18 cellular contexts compared by ENCODE assay signal in the genomic region with DNA sequence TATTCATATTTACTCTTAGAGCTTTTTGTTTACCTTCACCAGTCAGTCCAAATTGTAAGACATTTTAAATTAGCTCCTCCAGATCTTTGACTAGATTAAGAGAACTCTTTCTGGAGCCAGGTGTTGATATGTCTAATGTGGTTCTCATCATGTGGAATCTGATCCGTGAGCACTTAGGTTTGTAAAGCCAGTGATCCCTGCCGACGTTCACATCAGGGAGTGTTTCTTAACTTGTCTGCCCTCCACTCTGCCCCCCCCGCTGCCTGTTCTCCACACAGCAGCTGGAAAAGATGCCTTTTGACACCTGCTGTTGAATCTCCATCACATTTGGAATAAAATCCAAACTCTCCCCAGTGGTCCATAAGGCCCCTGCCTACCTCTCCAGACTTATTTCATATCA. TPM values are rescaled to one million over a fixed set of nuclear protein-coding genes. Genes with fewer than 3 reads are reported as not detected.
DNase-seq lines count a peak whose midpoint lies in the region; ATAC-seq and TF ChIP-seq lines count a peak whose summit lies in the region.
"Had no signal": no experiment of that assay in that cellular context is flagged by ENCODE, and none has a peak within 500 bp of the region (broad histone marks: within the 10 kb centered on the region; RNA-seq: fewer than 3 reads in every experiment).

No MANE protein-coding gene starts in this region.

- peaks cover 8 to 11% of the 10 kb centered on the region in 2 donors for H3K36me3 ChIP-seq in thyroid gland
- H3K36me3 ChIP-seq in GM23338 (ENCODE audit: insufficient read depth), result peaks cover 31% of the 10 kb centered on the region

- peaks cover 27 to 30% of the 10 kb centered on the region in 2 donors for H3K4me1 ChIP-seq in thyroid gland
- H3K4me1 ChIP-seq in GM23338 (ENCODE audit: insufficient read depth), result 0 out of 2 replicates have a peak, but pooled peaks cover 6% of the 10 kb centered on the region

- H3K27me3 ChIP-seq in thyroid gland, result no peaks in the 10 kb centered on the region
- H3K27me3 ChIP-seq in GM23338 (ENCODE audit: insufficient read depth), result no peaks in the 10 kb centered on the region

- 62 to 70% methylated on average over 4 of the region's 4 CpGs for WGBS in thyroid gland, 2 donors

- H3K27ac ChIP-seq in thyroid gland (peak overlapping the region in 1 of 3 donors; percentile 72), GM23338 (ENCODE audit: low read depth) (no peak overlapping the region)
- H3K27ac ChIP-seq: KMS-11 had no signal

- intact Hi-C loops in thyroid gland (cut with DNase I), result loop anchor here (10.0 kb wide), 1 partner anchor 72 kb away; no protein-coding TSS in a partner anchor

- H3K79me2 ChIP-seq in GM23338 (replicated peaks; ENCODE audit: insufficient read depth), result no peaks in the 10 kb centered on the region

- no peak overlapping the region for H2AFZ ChIP-seq in GM23338

- H3K4me3 ChIP-seq in thyroid gland (replicated peaks in 1 of 3) (no peak overlapping the region), GM23338 (no peak overlapping the region)

- 0 out of 2 replicates have a peak, but pooled peaks cover 3% of the 10 kb centered on the region for H3F3A ChIP-seq in GM23338 (replicated peaks; ENCODE audit: low read depth)

- no peak for TF ChIP-seq POLR2A in thyroid gland (IDR thresholded peaks at IDR 0.05)

- ATAC-seq in activated T-cell treated with anti-CD3 and anti-CD28 coated beads, Interleukin-2, amount 50 U/mL, for 72 hours (replicated peaks in 1 of 2), result no peak
- ATAC-seq in GM23338, result no peak

- no peaks in the 10 kb centered on the region for H3K9me3 Mint-ChIP-seq in activated T-cell treated with anti-CD3 and anti-CD28 coated beads, Interleukin-2, amount 50 U/mL, for 72 hours
- H3K9me3 Mint-ChIP-seq in GM23338, result no peaks in the 10 kb centered on the region; the same call in 2 of the 3 replicates
- H3K9me3 Mint-ChIP-seq: CD4-positive, alpha-beta memory T cell had no signal

- no peaks in the 10 kb centered on the region for H3K27me3 Mint-ChIP-seq in activated T-cell treated with anti-CD3 and anti-CD28 coated beads, Interleukin-2, amount 50 U/mL, for 72 hours (ENCODE audit: low read depth)
- H3K27me3 Mint-ChIP-seq in GM23338 (ENCODE audit: insufficient read depth, low read depth, poor library complexity), result no peaks in the 10 kb centered on the region
- H3K27me3 Mint-ChIP-seq: CD4-positive, alpha-beta memory T cell had no signal

- H3K36me3 Mint-ChIP-seq in activated T-cell treated with anti-CD3 and anti-CD28 coated beads, Interleukin-2, amount 50 U/mL, for 72 hours (ENCODE audit: insufficient read depth in 2 of 2), result peaks cover 12 to 21% of the 10 kb centered on the region in 2 donors
- H3K36me3 Mint-ChIP-seq in GM23338 (ENCODE audit: low read depth), result peaks cover 48% of the 10 kb centered on the region

- no peak overlapping the region for H3K4me2 ChIP-seq in GM23338
- H3K4me2 ChIP-seq: KMS-11 had no signal

- DNase-seq in activated T-cell treated with anti-CD3 and anti-CD28 coated beads, Interleukin-2, amount 50 U/mL, for 72 hours, result no peak
- DNase-seq in activated T-cell treated with anti-CD3 and anti-CD28 coated beads, Interleukin-2, amount 50 U/mL, for 1 hour, result no peak
- DNase-seq in NCI-H128 (lab: John Stamatoyannopoulos, UW; ENCODE audit: unreplicated experiment) (peak; percentile 24), NCI-H2171 treated with DMSO at 0.1 percent for 48 hours (lab: John Stamatoyannopoulos, UW) (peak; percentile 86), thyroid gland (peak; percentile 34 to 40), germinal center (ENCODE audit: low spot score) (no peak), GM23338 (ENCODE audit: low spot score) (no peak)
- DNase-seq: AML-193; CD4-positive, alpha-beta memory T cell; EL; NCI-H146; NCI-H524; NK-92 treated with Interleukin-12 subunit alpha and Interleukin-12 subunit beta, amount 100 ng/mL, for 24 hours; OCI-M1; RPMI8226 had no signal

- no peaks in the 10 kb centered on the region for H4K20me1 ChIP-seq in GM23338 (replicated peaks; ENCODE audit: insufficient read depth)

- H3K4me1 Mint-ChIP-seq in activated T-cell treated with anti-CD3 and anti-CD28 coated beads, Interleukin-2, amount 50 U/mL, for 72 hours (ENCODE audit: low read depth), result peaks cover 21% of the 10 kb centered on the region
- H3K4me1 Mint-ChIP-seq in GM23338, result peaks cover 5% of the 10 kb centered on the region; the same call in 2 of the 3 replicates

- no peaks in the 10 kb centered on the region for H3K9me3 ChIP-seq in thyroid gland

- no peaks in the 10 kb centered on the region for H3K9me2 ChIP-seq in GM23338 (ENCODE audit: insufficient read depth)

- H3K4me3 Mint-ChIP-seq in activated T-cell treated with anti-CD3 and anti-CD28 coated beads, Interleukin-2, amount 50 U/mL, for 72 hours, result no peak overlapping the region
- H3K4me3 Mint-ChIP-seq in GM23338, result no peak overlapping the region

- peak overlapping the region; percentile 15 for H3K27ac Mint-ChIP-seq in activated T-cell treated with anti-CD3 and anti-CD28 coated beads, Interleukin-2, amount 50 U/mL, for 72 hours
- H3K27ac Mint-ChIP-seq in GM23338, result no peak overlapping the region

- TF ChIP-seq CTCF in thyroid gland (IDR thresholded peaks at IDR 0.05) (no peak), GM23338 (conservative IDR thresholded peaks at IDR 0.05; ENCODE audit: low read depth in 2 of 2) (no peak)

TF ChIP-seq in GM23338, 12 proteins besides CTCF, POLR2A, EP300 and RAD21:
- TF ChIP-seq STAT1 (IDR thresholded peaks at IDR 0.05; ENCODE audit: unreplicated experiment), result no peak
- TF ChIP-seq EZH2phosphoT487 (IDR thresholded peaks at IDR 0.05; ENCODE audit: unreplicated experiment), result no peak
- no peak for TF ChIP-seq CREB1 (CRISPR knock-in tag; IDR thresholded peaks at IDR 0.05; ENCODE audit: low read depth)
- no peak for TF ChIP-seq EZH2 (IDR thresholded peaks at IDR 0.05; ENCODE audit: low read depth, unreplicated experiment)
- TF ChIP-seq, protein P1, sequence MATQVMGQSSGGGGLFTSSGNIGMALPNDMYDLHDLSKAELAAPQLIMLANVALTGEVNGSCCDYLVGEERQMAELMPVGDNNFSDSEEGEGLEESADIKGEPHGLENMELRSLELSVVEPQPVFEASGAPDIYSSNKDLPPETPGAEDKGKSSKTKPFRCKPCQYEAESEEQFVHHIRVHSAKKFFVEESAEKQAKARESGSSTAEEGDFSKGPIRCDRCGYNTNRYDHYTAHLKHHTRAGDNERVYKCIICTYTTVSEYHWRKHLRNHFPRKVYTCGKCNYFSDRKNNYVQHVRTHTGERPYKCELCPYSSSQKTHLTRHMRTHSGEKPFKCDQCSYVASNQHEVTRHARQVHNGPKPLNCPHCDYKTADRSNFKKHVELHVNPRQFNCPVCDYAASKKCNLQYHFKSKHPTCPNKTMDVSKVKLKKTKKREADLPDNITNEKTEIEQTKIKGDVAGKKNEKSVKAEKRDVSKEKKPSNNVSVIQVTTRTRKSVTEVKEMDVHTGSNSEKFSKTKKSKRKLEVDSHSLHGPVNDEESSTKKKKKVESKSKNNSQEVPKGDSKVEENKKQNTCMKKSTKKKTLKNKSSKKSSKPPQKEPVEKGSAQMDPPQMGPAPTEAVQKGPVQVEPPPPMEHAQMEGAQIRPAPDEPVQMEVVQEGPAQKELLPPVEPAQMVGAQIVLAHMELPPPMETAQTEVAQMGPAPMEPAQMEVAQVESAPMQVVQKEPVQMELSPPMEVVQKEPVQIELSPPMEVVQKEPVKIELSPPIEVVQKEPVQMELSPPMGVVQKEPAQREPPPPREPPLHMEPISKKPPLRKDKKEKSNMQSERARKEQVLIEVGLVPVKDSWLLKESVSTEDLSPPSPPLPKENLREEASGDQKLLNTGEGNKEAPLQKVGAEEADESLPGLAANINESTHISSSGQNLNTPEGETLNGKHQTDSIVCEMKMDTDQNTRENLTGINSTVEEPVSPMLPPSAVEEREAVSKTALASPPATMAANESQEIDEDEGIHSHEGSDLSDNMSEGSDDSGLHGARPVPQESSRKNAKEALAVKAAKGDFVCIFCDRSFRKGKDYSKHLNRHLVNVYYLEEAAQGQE (IDR thresholded peaks at IDR 0.05; ENCODE audit: unreplicated experiment), result no peak
- no peak for TF ChIP-seq ZNF331 (CRISPR knock-in tag; IDR thresholded peaks at IDR 0.05; ENCODE audit: low read depth)
- TF ChIP-seq, protein P2, sequence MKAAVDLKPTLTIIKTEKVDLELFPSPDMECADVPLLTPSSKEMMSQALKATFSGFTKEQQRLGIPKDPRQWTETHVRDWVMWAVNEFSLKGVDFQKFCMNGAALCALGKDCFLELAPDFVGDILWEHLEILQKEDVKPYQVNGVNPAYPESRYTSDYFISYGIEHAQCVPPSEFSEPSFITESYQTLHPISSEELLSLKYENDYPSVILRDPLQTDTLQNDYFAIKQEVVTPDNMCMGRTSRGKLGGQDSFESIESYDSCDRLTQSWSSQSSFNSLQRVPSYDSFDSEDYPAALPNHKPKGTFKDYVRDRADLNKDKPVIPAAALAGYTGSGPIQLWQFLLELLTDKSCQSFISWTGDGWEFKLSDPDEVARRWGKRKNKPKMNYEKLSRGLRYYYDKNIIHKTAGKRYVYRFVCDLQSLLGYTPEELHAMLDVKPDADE (IDR thresholded peaks at IDR 0.05), result no peak
- no peak for TF ChIP-seq POLR2AphosphoS5 (IDR thresholded peaks at IDR 0.05; ENCODE audit: low read depth)
- TF ChIP-seq JUNB (IDR thresholded peaks at IDR 0.05; ENCODE audit: unreplicated experiment), result no peak
- TF ChIP-seq ZNF114 (CRISPR knock-in tag; IDR thresholded peaks at IDR 0.05), result no peak
- no peak for TF ChIP-seq NANOG (IDR thresholded peaks at IDR 0.05; ENCODE audit: borderline replicate concordance)

RNA-seq across cellular contexts. Expression of a gene that starts 17.7 kb away (rescaled TPM):
- not detected for total RNA-seq in activated T-cell treated with anti-CD3 and anti-CD28 coated beads, Interleukin-2, amount 50 U/mL, for 72 hours
- not detected for total RNA-seq in thyroid gland
- not detected in 2 replicates for total RNA-seq in GM23338 (2014; rRNA removed; shearing (Covaris generic))
- not detected in 2 replicates for polyA plus RNA-seq in GM23338 (2016; fragmentation: Nextera tagmentation; extraction: Ambion mirVana)
- total RNA-seq: CD4-positive, alpha-beta memory T cell; H4; MCF 10A had no signal
- polyA plus RNA-seq: CD4-positive, alpha-beta memory T cell had no signal

Comparison
In these comparisons a context has a peak if more than half of its experiments do, and no peak if none do; other contexts are left out.
1. DNase-seq: peak in NCI-H128 (single experiment), NCI-H2171 treated with DMSO at 0.1 percent for 48 hours (single experiment) and thyroid gland (2 of 2); none in activated T-cell treated with anti-CD3 and anti-CD28 coated beads, Interleukin-2, amount 50 U/mL, for 72 hours (0 of 2), activated T-cell treated with anti-CD3 and anti-CD28 coated beads, Interleukin-2, amount 50 U/mL, for 1 hour (single experiment), germinal center (single experiment) and GM23338 (single experiment).